ENCODE assay signal across 27 cellular contexts in genomic region chr5:134792287-134792686, GRCh38.
"Had no signal": no experiment of that assay in that cellular context is flagged by ENCODE, and none has a peak within 500 bp of the region (broad histone marks: within the 10 kb centered on the region; RNA-seq: fewer than 3 reads in every experiment).

No MANE protein-coding gene starts in this region.

- H3K4me3 ChIP-seq: esophagus muscularis mucosa, gastroesophageal sphincter, heart left ventricle, hepatocyte, lung, ovary, psoas muscle, sigmoid colon, thoracic aorta, tibial nerve, upper lobe of left lung had no signal

- ATAC-seq: foreskin keratinocyte; gastroesophageal sphincter; heart left ventricle; left lobe of liver; naive thymus-derived CD4-positive, alpha-beta T cell; psoas muscle; right cardiac atrium; stimulated activated memory B cell treated with anti-CD40 and anti-IgM and Interleukin-4, amounts not matched to agents 10 μg/mL and 1 μg/mL and 100 μg/mL, for 72 hours had no signal

- H3K27me3 Mint-ChIP-seq: dendritic cell treated with granulocyte-macrophage colony-stimulating factor and Interleukin-4, amounts not matched to agents 40 ng/mL and 50 ng/mL, for 4 days; naive thymus-derived CD4-positive, alpha-beta T cell; stimulated activated memory B cell treated with anti-CD40 and anti-IgM and Interleukin-4, amounts not matched to agents 10 μg/mL and 1 μg/mL and 100 μg/mL, for 72 hours; stimulated activated naive CD8-positive, alpha-beta T cell treated with anti-CD3 and anti-CD28 coated beads, Interleukin-15, Interleukin-2, amounts not matched to agents 100 ng/mL and 50 ng/mL, for 24 hours had no signal

- H3K4me3 Mint-ChIP-seq: dendritic cell treated with granulocyte-macrophage colony-stimulating factor and Interleukin-4, amounts not matched to agents 40 ng/mL and 50 ng/mL, for 4 days; naive thymus-derived CD4-positive, alpha-beta T cell; nephron; stimulated activated memory B cell treated with anti-CD40 and anti-IgM and Interleukin-4, amounts not matched to agents 10 μg/mL and 1 μg/mL and 100 μg/mL, for 72 hours; stimulated activated naive CD8-positive, alpha-beta T cell treated with anti-CD3 and anti-CD28 coated beads, Interleukin-15, Interleukin-2, amounts not matched to agents 100 ng/mL and 50 ng/mL, for 24 hours had no signal

- DNase-seq: effector CD8-positive, alpha-beta T cell; foreskin keratinocyte; heart left ventricle; kidney; mesenchymal stem cell; midbrain; naive thymus-derived CD4-positive, alpha-beta T cell; nucleus accumbens; ovary; posterior cingulate gyrus; psoas muscle; right cardiac atrium; sigmoid colon; stimulated activated CD4-positive, alpha-beta T cell treated with anti-CD3 and anti-CD28 coated beads, Interleukin-2, amount 100 ng/mL, for 24 hours; stimulated activated CD4-positive, alpha-beta T cell treated with anti-CD3 and anti-CD28 coated beads, Interleukin-4, amount 100 ng/mL, for 24 hours; upper lobe of left lung had no signal

- H3K9me3 Mint-ChIP-seq: dendritic cell treated with granulocyte-macrophage colony-stimulating factor and Interleukin-4, amounts not matched to agents 40 ng/mL and 50 ng/mL, for 4 days; naive thymus-derived CD4-positive, alpha-beta T cell; nephron; stimulated activated memory B cell treated with anti-CD40 and anti-IgM and Interleukin-4, amounts not matched to agents 10 μg/mL and 1 μg/mL and 100 μg/mL, for 72 hours; stimulated activated naive CD8-positive, alpha-beta T cell treated with anti-CD3 and anti-CD28 coated beads, Interleukin-15, Interleukin-2, amounts not matched to agents 100 ng/mL and 50 ng/mL, for 24 hours had no signal

- H3K4me1 Mint-ChIP-seq: nephron; stimulated activated memory B cell treated with anti-CD40 and anti-IgM and Interleukin-4, amounts not matched to agents 10 μg/mL and 1 μg/mL and 100 μg/mL, for 72 hours had no signal

- H3K27ac Mint-ChIP-seq: dendritic cell treated with granulocyte-macrophage colony-stimulating factor and Interleukin-4, amounts not matched to agents 40 ng/mL and 50 ng/mL, for 4 days; nephron; stimulated activated memory B cell treated with anti-CD40 and anti-IgM and Interleukin-4, amounts not matched to agents 10 μg/mL and 1 μg/mL and 100 μg/mL, for 72 hours; stimulated activated naive CD8-positive, alpha-beta T cell treated with anti-CD3 and anti-CD28 coated beads, Interleukin-15, Interleukin-2, amounts not matched to agents 100 ng/mL and 50 ng/mL, for 24 hours had no signal
